Comparison of ENCODE assay signal across 1 cellular context in the genomic region with DNA sequence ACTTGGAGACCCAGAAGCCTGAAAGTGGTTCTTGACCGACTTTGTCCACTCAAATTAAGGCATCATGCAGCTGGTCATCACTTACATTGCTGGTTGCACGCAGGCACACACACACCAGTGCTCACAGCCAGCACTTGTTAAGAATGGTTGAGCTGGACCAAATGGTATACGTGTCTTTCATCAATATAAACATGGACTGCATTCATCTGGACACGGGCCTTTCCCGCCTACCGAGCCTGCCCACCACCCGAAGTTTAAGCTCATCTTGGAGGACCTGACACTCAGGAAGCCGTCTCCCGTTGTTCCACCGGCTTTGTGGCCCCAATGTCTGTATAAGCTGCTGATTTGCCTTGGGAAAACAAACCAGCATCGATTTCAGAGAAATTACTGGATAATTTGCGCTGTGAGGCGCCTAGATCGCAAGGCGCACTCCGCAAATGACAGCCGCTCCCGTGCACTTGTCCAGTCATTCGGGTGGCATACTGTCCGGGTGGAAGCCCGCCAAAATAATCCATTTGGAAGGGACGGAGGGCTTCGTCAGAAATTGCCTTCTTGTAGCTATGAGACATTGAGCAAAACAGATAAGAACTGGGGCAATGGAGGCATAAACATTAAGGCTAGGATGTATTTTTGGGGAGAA.
TF ChIP-seq lines count a peak whose summit lies in the region.

No MANE protein-coding gene starts in this region.

TF ChIP-seq in K562, 482 proteins besides CTCF, POLR2A, EP300 and RAD21 (continued from another document and continues in another):
- TF ChIP-seq FOXA1 (IDR thresholded peaks at IDR 0.05; ENCODE audit: borderline replicate concordance) (no peak), ZNF253 (CRISPR knock-in tag; conservative IDR thresholded peaks at IDR 0.05) (no peak), ZBTB43 (CRISPR knock-in tag; IDR thresholded peaks at IDR 0.05) (no peak), MAX (CRISPR knock-in tag; IDR thresholded peaks at IDR 0.05) (peak; percentile 37; the same call in 1 of the 2 replicates), PHF8 (IDR thresholded peaks at IDR 0.05; ENCODE audit: borderline replicate concordance, low read length) (no peak; the same call in 1 of the 2 replicates), MYC (IDR thresholded peaks at IDR 0.05; ENCODE audit: low read depth, low read length) (peak; percentile 18; the same call in 1 of the 2 replicates), MYC (CRISPR knock-in tag; IDR thresholded peaks at IDR 0.05; ENCODE audit: borderline replicate concordance, low read depth) (no peak), FOXA3 (CRISPR knock-in tag; conservative IDR thresholded peaks at IDR 0.05 in 1 of 2, IDR thresholded peaks at IDR 0.05 in 1 of 2) (peak in 1 of 2 experiments; percentile 64; a peak in 1 of 4 replicates), NFIC (IDR thresholded peaks at IDR 0.05) (0 out of 2 replicates have a peak, but pooled peaks have one; percentile 27), LCOR (CRISPR knock-in tag; IDR thresholded peaks at IDR 0.05) (peak; percentile 78; the same call in 1 of the 2 replicates), MAFG (tag; conservative IDR thresholded peaks at IDR 0.05) (0 out of 2 replicates have a peak, but pooled peaks have one; percentile 6), NFE2 (IDR thresholded peaks at IDR 0.05; ENCODE audit: low read depth) (peak; percentile 40), TEAD2 (tag; IDR thresholded peaks at IDR 0.05) (no peak), E2F6 (IDR thresholded peaks at IDR 0.05; ENCODE audit: borderline replicate concordance in 1 of 2, extremely low read depth in 1 of 2, insufficient read depth in 1 of 2, insufficient read length in 1 of 2, low read depth in 1 of 2, low read length in 1 of 2, poor library complexity in 1 of 2, severe bottlenecking in 1 of 2) (peak; percentile 43 to 89), NONO (IDR thresholded peaks at IDR 0.05; ENCODE audit: low read depth in 2 of 2, low read length in 1 of 2) (0 out of 4 replicates have a peak, but pooled peaks of 1 of the 2 experiments have one; percentile 2)
- TF ChIP-seq, protein P1, sequence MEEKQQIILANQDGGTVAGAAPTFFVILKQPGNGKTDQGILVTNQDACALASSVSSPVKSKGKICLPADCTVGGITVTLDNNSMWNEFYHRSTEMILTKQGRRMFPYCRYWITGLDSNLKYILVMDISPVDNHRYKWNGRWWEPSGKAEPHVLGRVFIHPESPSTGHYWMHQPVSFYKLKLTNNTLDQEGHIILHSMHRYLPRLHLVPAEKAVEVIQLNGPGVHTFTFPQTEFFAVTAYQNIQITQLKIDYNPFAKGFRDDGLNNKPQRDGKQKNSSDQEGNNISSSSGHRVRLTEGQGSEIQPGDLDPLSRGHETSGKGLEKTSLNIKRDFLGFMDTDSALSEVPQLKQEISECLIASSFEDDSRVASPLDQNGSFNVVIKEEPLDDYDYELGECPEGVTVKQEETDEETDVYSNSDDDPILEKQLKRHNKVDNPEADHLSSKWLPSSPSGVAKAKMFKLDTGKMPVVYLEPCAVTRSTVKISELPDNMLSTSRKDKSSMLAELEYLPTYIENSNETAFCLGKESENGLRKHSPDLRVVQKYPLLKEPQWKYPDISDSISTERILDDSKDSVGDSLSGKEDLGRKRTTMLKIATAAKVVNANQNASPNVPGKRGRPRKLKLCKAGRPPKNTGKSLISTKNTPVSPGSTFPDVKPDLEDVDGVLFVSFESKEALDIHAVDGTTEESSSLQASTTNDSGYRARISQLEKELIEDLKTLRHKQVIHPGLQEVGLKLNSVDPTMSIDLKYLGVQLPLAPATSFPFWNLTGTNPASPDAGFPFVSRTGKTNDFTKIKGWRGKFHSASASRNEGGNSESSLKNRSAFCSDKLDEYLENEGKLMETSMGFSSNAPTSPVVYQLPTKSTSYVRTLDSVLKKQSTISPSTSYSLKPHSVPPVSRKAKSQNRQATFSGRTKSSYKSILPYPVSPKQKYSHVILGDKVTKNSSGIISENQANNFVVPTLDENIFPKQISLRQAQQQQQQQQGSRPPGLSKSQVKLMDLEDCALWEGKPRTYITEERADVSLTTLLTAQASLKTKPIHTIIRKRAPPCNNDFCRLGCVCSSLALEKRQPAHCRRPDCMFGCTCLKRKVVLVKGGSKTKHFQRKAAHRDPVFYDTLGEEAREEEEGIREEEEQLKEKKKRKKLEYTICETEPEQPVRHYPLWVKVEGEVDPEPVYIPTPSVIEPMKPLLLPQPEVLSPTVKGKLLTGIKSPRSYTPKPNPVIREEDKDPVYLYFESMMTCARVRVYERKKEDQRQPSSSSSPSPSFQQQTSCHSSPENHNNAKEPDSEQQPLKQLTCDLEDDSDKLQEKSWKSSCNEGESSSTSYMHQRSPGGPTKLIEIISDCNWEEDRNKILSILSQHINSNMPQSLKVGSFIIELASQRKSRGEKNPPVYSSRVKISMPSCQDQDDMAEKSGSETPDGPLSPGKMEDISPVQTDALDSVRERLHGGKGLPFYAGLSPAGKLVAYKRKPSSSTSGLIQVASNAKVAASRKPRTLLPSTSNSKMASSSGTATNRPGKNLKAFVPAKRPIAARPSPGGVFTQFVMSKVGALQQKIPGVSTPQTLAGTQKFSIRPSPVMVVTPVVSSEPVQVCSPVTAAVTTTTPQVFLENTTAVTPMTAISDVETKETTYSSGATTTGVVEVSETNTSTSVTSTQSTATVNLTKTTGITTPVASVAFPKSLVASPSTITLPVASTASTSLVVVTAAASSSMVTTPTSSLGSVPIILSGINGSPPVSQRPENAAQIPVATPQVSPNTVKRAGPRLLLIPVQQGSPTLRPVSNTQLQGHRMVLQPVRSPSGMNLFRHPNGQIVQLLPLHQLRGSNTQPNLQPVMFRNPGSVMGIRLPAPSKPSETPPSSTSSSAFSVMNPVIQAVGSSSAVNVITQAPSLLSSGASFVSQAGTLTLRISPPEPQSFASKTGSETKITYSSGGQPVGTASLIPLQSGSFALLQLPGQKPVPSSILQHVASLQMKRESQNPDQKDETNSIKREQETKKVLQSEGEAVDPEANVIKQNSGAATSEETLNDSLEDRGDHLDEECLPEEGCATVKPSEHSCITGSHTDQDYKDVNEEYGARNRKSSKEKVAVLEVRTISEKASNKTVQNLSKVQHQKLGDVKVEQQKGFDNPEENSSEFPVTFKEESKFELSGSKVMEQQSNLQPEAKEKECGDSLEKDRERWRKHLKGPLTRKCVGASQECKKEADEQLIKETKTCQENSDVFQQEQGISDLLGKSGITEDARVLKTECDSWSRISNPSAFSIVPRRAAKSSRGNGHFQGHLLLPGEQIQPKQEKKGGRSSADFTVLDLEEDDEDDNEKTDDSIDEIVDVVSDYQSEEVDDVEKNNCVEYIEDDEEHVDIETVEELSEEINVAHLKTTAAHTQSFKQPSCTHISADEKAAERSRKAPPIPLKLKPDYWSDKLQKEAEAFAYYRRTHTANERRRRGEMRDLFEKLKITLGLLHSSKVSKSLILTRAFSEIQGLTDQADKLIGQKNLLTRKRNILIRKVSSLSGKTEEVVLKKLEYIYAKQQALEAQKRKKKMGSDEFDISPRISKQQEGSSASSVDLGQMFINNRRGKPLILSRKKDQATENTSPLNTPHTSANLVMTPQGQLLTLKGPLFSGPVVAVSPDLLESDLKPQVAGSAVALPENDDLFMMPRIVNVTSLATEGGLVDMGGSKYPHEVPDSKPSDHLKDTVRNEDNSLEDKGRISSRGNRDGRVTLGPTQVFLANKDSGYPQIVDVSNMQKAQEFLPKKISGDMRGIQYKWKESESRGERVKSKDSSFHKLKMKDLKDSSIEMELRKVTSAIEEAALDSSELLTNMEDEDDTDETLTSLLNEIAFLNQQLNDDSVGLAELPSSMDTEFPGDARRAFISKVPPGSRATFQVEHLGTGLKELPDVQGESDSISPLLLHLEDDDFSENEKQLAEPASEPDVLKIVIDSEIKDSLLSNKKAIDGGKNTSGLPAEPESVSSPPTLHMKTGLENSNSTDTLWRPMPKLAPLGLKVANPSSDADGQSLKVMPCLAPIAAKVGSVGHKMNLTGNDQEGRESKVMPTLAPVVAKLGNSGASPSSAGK (IDR thresholded peaks at IDR 0.05): peak; percentile 97
- TF ChIP-seq, protein P2, sequence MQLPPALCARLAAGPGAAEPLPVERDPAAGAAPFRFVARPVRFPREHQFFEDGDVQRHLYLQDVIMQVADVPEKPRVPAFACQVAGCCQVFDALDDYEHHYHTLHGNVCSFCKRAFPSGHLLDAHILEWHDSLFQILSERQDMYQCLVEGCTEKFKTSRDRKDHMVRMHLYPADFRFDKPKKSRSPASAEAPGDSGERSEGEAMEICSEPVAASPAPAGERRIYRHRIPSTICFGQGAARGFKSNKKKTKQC (CRISPR knock-in tag; IDR thresholded peaks at IDR 0.05): peak; percentile 23
- TF ChIP-seq, protein P3, sequence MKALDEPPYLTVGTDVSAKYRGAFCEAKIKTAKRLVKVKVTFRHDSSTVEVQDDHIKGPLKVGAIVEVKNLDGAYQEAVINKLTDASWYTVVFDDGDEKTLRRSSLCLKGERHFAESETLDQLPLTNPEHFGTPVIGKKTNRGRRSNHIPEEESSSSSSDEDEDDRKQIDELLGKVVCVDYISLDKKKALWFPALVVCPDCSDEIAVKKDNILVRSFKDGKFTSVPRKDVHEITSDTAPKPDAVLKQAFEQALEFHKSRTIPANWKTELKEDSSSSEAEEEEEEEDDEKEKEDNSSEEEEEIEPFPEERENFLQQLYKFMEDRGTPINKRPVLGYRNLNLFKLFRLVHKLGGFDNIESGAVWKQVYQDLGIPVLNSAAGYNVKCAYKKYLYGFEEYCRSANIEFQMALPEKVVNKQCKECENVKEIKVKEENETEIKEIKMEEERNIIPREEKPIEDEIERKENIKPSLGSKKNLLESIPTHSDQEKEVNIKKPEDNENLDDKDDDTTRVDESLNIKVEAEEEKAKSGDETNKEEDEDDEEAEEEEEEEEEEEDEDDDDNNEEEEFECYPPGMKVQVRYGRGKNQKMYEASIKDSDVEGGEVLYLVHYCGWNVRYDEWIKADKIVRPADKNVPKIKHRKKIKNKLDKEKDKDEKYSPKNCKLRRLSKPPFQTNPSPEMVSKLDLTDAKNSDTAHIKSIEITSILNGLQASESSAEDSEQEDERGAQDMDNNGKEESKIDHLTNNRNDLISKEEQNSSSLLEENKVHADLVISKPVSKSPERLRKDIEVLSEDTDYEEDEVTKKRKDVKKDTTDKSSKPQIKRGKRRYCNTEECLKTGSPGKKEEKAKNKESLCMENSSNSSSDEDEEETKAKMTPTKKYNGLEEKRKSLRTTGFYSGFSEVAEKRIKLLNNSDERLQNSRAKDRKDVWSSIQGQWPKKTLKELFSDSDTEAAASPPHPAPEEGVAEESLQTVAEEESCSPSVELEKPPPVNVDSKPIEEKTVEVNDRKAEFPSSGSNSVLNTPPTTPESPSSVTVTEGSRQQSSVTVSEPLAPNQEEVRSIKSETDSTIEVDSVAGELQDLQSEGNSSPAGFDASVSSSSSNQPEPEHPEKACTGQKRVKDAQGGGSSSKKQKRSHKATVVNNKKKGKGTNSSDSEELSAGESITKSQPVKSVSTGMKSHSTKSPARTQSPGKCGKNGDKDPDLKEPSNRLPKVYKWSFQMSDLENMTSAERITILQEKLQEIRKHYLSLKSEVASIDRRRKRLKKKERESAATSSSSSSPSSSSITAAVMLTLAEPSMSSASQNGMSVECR (CRISPR knock-in tag; IDR thresholded peaks at IDR 0.05): peak; percentile 10; the same call in 1 of the 2 replicates
- TF ChIP-seq, protein P4, sequence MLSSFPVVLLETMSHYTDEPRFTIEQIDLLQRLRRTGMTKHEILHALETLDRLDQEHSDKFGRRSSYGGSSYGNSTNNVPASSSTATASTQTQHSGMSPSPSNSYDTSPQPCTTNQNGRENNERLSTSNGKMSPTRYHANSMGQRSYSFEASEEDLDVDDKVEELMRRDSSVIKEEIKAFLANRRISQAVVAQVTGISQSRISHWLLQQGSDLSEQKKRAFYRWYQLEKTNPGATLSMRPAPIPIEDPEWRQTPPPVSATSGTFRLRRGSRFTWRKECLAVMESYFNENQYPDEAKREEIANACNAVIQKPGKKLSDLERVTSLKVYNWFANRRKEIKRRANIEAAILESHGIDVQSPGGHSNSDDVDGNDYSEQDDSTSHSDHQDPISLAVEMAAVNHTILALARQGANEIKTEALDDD (IDR thresholded peaks at IDR 0.05): no peak
